1 cellular context compared by ENCODE assay signal in genomic region chr19:49487277-49488045, GRCh38.
TF ChIP-seq lines count a peak whose summit lies in the region.

TSS of gene RPL13A (plus strand) at chr19:49487608. CDS start at chr19:49487630, 22 bp downstream.

TF ChIP-seq in HepG2, 621 proteins besides CTCF, POLR2A, EP300 and RAD21 (continued from another document and continues in another):
- TF ChIP-seq, protein P1, sequence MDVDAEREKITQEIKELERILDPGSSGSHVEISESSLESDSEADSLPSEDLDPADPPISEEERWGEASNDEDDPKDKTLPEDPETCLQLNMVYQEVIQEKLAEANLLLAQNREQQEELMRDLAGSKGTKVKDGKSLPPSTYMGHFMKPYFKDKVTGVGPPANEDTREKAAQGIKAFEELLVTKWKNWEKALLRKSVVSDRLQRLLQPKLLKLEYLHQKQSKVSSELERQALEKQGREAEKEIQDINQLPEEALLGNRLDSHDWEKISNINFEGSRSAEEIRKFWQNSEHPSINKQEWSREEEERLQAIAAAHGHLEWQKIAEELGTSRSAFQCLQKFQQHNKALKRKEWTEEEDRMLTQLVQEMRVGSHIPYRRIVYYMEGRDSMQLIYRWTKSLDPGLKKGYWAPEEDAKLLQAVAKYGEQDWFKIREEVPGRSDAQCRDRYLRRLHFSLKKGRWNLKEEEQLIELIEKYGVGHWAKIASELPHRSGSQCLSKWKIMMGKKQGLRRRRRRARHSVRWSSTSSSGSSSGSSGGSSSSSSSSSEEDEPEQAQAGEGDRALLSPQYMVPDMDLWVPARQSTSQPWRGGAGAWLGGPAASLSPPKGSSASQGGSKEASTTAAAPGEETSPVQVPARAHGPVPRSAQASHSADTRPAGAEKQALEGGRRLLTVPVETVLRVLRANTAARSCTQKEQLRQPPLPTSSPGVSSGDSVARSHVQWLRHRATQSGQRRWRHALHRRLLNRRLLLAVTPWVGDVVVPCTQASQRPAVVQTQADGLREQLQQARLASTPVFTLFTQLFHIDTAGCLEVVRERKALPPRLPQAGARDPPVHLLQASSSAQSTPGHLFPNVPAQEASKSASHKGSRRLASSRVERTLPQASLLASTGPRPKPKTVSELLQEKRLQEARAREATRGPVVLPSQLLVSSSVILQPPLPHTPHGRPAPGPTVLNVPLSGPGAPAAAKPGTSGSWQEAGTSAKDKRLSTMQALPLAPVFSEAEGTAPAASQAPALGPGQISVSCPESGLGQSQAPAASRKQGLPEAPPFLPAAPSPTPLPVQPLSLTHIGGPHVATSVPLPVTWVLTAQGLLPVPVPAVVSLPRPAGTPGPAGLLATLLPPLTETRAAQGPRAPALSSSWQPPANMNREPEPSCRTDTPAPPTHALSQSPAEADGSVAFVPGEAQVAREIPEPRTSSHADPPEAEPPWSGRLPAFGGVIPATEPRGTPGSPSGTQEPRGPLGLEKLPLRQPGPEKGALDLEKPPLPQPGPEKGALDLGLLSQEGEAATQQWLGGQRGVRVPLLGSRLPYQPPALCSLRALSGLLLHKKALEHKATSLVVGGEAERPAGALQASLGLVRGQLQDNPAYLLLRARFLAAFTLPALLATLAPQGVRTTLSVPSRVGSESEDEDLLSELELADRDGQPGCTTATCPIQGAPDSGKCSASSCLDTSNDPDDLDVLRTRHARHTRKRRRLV (CRISPR knock-in tag; IDR thresholded peaks at IDR 0.05) = peak; percentile 91
- TF ChIP-seq ESRRA (CRISPR knock-in tag; IDR thresholded peaks at IDR 0.05; ENCODE audit: low read depth) (no peak), KLF9 (CRISPR knock-in tag; IDR thresholded peaks at IDR 0.05; ENCODE audit: low read depth) (peak; percentile 93), U2AF1 (optimal IDR thresholded peaks at IDR 0.05; ENCODE audit: low read depth, low read length) (no peak), MTF2 (CRISPR knock-in tag; IDR thresholded peaks at IDR 0.05; ENCODE audit: borderline replicate concordance) (no peak), ZBTB26 (CRISPR knock-in tag; IDR thresholded peaks at IDR 0.05; ENCODE audit: borderline replicate concordance) (0 out of 2 replicates have a peak, but pooled peaks have one; percentile 51), ZNF746 (CRISPR knock-in tag; IDR thresholded peaks at IDR 0.05) (no peak), FUBP1 (CRISPR knock-in tag; IDR thresholded peaks at IDR 0.05; ENCODE audit: borderline replicate concordance) (no peak), EEA1 (CRISPR knock-in tag; IDR thresholded peaks at IDR 0.05; ENCODE audit: borderline replicate concordance) (no peak), ATF1 (CRISPR knock-in tag; IDR thresholded peaks at IDR 0.05) (peak; percentile 96), HOXD1 (CRISPR knock-in tag; IDR thresholded peaks at IDR 0.05) (no peak), SRSF9 (IDR thresholded peaks at IDR 0.05; ENCODE audit: borderline replicate concordance, insufficient read depth, low read depth, low read length, poor library complexity, severe bottlenecking) (no peak), SP4 (CRISPR knock-in tag; IDR thresholded peaks at IDR 0.05) (peak; percentile 80), MAF1 (CRISPR knock-in tag; IDR thresholded peaks at IDR 0.05; ENCODE audit: borderline replicate concordance) (peak; percentile 85; the same call in 1 of the 2 replicates), ZFP91 (CRISPR knock-in tag; IDR thresholded peaks at IDR 0.05; ENCODE audit: borderline replicate concordance) (peak; percentile 76), ZSCAN9 (CRISPR knock-in tag; IDR thresholded peaks at IDR 0.05; ENCODE audit: borderline replicate concordance) (no peak; the same call in 1 of the 2 replicates), ARID3A (IDR thresholded peaks at IDR 0.05; ENCODE audit: low read depth, low read length) (no peak), CREM (IDR thresholded peaks at IDR 0.05) (peak; percentile 97), CREM (CRISPR knock-in tag; IDR thresholded peaks at IDR 0.05) (peak; percentile 21; the same call in 1 of the 2 replicates), GMEB1 (CRISPR knock-in tag; IDR thresholded peaks at IDR 0.05; ENCODE audit: borderline replicate concordance) (peak; percentile 90), TFDP1 (CRISPR knock-in tag; IDR thresholded peaks at IDR 0.05; ENCODE audit: borderline replicate concordance) (peak; percentile 62; the same call in 1 of the 2 replicates), PBX3 (CRISPR knock-in tag; IDR thresholded peaks at IDR 0.05; ENCODE audit: borderline replicate concordance) (0 out of 2 replicates have a peak, but pooled peaks have one; percentile 33), ZNF790 (CRISPR knock-in tag; IDR thresholded peaks at IDR 0.05; ENCODE audit: borderline replicate concordance) (peak; percentile 63; the same call in 1 of the 2 replicates), ZNF564 (CRISPR knock-in tag; IDR thresholded peaks at IDR 0.05) (no peak), NBN (conservative IDR thresholded peaks at IDR 0.05) (no peak), CC2D1A (CRISPR knock-in tag; IDR thresholded peaks at IDR 0.05) (no peak), HMG20A (CRISPR knock-in tag; IDR thresholded peaks at IDR 0.05; ENCODE audit: borderline replicate concordance) (no peak), ZHX1 (CRISPR knock-in tag; IDR thresholded peaks at IDR 0.05; ENCODE audit: low read depth) (peak; percentile 93), BORCS8-MEF2B (CRISPR knock-in tag; IDR thresholded peaks at IDR 0.05) (peak; percentile 72), ZNF263 (CRISPR knock-in tag; IDR thresholded peaks at IDR 0.05) (no peak)
- TF ChIP-seq, protein P2, sequence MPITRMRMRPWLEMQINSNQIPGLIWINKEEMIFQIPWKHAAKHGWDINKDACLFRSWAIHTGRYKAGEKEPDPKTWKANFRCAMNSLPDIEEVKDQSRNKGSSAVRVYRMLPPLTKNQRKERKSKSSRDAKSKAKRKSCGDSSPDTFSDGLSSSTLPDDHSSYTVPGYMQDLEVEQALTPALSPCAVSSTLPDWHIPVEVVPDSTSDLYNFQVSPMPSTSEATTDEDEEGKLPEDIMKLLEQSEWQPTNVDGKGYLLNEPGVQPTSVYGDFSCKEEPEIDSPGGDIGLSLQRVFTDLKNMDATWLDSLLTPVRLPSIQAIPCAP (CRISPR knock-in tag; IDR thresholded peaks at IDR 0.05; ENCODE audit: low read depth) = no peak
- TF ChIP-seq, protein P3, sequence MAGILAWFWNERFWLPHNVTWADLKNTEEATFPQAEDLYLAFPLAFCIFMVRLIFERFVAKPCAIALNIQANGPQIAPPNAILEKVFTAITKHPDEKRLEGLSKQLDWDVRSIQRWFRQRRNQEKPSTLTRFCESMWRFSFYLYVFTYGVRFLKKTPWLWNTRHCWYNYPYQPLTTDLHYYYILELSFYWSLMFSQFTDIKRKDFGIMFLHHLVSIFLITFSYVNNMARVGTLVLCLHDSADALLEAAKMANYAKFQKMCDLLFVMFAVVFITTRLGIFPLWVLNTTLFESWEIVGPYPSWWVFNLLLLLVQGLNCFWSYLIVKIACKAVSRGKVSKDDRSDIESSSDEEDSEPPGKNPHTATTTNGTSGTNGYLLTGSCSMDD (CRISPR knock-in tag; IDR thresholded peaks at IDR 0.05) = no peak
